ENCODE assay signal across 25 cellular contexts in genomic region chrX:47184486-47184885, GRCh38.
"Had no signal": no experiment of that assay in that cellular context is flagged by ENCODE, and none has a peak within 500 bp of the region (broad histone marks: within the 10 kb centered on the region; RNA-seq: fewer than 3 reads in every experiment).

No MANE protein-coding gene starts in this region.

- H3K27ac ChIP-seq: adrenal gland, SJCRH30, SK-N-MC had no signal

- DNase-seq: activated CD4-positive, alpha-beta T cell treated with anti-CD3 and anti-CD28 coated beads, Interleukin-2, amount 10 ng/mL, durations not matched to agents 7 days and 5 days; activated CD4-positive, alpha-beta T cell treated with anti-CD3 and anti-CD28 coated beads, Interleukin-2, amount 50 U/mL, for 48 hours; activated CD8-positive, alpha-beta memory T cell treated with anti-CD3 and anti-CD28 coated beads, Interleukin-2, amount 50 U/mL, for 48 hours; activated CD8-positive, alpha-beta T cell treated with anti-CD3 and anti-CD28 coated beads, Interleukin-2, amount 10 ng/mL, durations not matched to agents 7 days and 5 days; activated gamma-delta T cell treated with Interleukin-2 at 50 U/mL for 16 hours; activated naive CD4-positive, alpha-beta T cell treated with anti-CD3 and anti-CD28 coated beads for 36 hours; activated T-cell treated with anti-CD3 and anti-CD28 coated beads, Interleukin-2, amount 50 U/mL, for 72 hours; adrenal gland; caudate nucleus; cerebellar nuclear complex; NCI-H1105; NCI-H1436; NCI-H1694; NCI-H1930; NCI-H2081 treated with DMSO at 0.1 percent for 48 hours; NCI-H345; NCI-H524 treated with DMSO at 0.1 percent for 48 hours; SHP77; SJCRH30 had no signal

- H3K4me1 ChIP-seq: adrenal gland, SJCRH30 had no signal

- ATAC-seq: activated CD8-positive, alpha-beta T cell treated with anti-CD3 and anti-CD28 coated beads, Interleukin-2, amount 10 ng/mL, durations not matched to agents 7 days and 5 days; activated naive CD4-positive, alpha-beta T cell treated with anti-CD3 and anti-CD28 coated beads, Interleukin-2, amount 50 U/mL, for 72 hours; activated T-cell treated with anti-CD3 and anti-CD28 coated beads, Interleukin-2, amount 50 U/mL, for 72 hours; activated T-helper 17 cell treated with anti-CD3 and anti-CD28 coated beads, Interleukin-2, amount 50 U/mL, for 72 hours; Panc1 had no signal

- H3K36me3 ChIP-seq: SJCRH30 had no signal

- H3K9me3 Mint-ChIP-seq: activated CD4-positive, alpha-beta T cell treated with anti-CD3 and anti-CD28 coated beads, Interleukin-2, amount 10 ng/mL, durations not matched to agents 7 days and 5 days; activated naive CD4-positive, alpha-beta T cell treated with anti-CD3 and anti-CD28 coated beads for 36 hours; activated naive CD4-positive, alpha-beta T cell treated with anti-CD3 and anti-CD28 coated beads, Interleukin-2, amount 50 U/mL, for 72 hours; activated T-cell treated with anti-CD3 and anti-CD28 coated beads, Interleukin-2, amount 50 U/mL, for 72 hours; activated T-helper 17 cell treated with anti-CD3 and anti-CD28 coated beads, Interleukin-2, amount 50 U/mL, for 72 hours; T-helper 2 cell treated with Interferon-gamma antibody and Interleukin-4, amounts not matched to agents 5 μg/mL and 100 μg/mL, for 36 hours had no signal

- H3K27ac Mint-ChIP-seq: activated CD4-positive, alpha-beta T cell treated with anti-CD3 and anti-CD28 coated beads, Interleukin-2, amount 10 ng/mL, durations not matched to agents 7 days and 5 days; activated CD8-positive, alpha-beta T cell treated with anti-CD3 and anti-CD28 coated beads, Interleukin-2, amount 10 ng/mL, durations not matched to agents 7 days and 5 days; activated naive CD4-positive, alpha-beta T cell treated with anti-CD3 and anti-CD28 coated beads for 36 hours; activated naive CD4-positive, alpha-beta T cell treated with anti-CD3 and anti-CD28 coated beads, Interleukin-2, amount 50 U/mL, for 72 hours; activated T-cell treated with anti-CD3 and anti-CD28 coated beads, Interleukin-2, amount 50 U/mL, for 72 hours; activated T-helper 17 cell treated with anti-CD3 and anti-CD28 coated beads, Interleukin-2, amount 50 U/mL, for 72 hours; brain; T-helper 2 cell treated with Interferon-gamma antibody and Interleukin-4, amounts not matched to agents 5 μg/mL and 100 μg/mL, for 36 hours had no signal

- H3K9me3 ChIP-seq: adrenal gland, SJCRH30 had no signal

- H3K27me3 ChIP-seq: SJCRH30 had no signal

- H3K4me3 Mint-ChIP-seq: activated CD4-positive, alpha-beta T cell treated with anti-CD3 and anti-CD28 coated beads, Interleukin-2, amount 10 ng/mL, durations not matched to agents 7 days and 5 days; activated CD8-positive, alpha-beta T cell treated with anti-CD3 and anti-CD28 coated beads, Interleukin-2, amount 10 ng/mL, durations not matched to agents 7 days and 5 days; activated naive CD4-positive, alpha-beta T cell treated with anti-CD3 and anti-CD28 coated beads for 36 hours; activated T-cell treated with anti-CD3 and anti-CD28 coated beads, Interleukin-2, amount 50 U/mL, for 72 hours; activated T-helper 17 cell treated with anti-CD3 and anti-CD28 coated beads, Interleukin-2, amount 50 U/mL, for 72 hours; brain; T-helper 2 cell treated with Interferon-gamma antibody and Interleukin-4, amounts not matched to agents 5 μg/mL and 100 μg/mL, for 36 hours had no signal

- H3K27me3 Mint-ChIP-seq: activated CD4-positive, alpha-beta T cell treated with anti-CD3 and anti-CD28 coated beads, Interleukin-2, amount 10 ng/mL, durations not matched to agents 7 days and 5 days; activated T-helper 17 cell treated with anti-CD3 and anti-CD28 coated beads, Interleukin-2, amount 50 U/mL, for 72 hours had no signal

- H3K4me1 Mint-ChIP-seq: brain had no signal

- H3K4me3 ChIP-seq: adrenal gland, SJCRH30, SK-N-MC had no signal
